ENCODE assay signal across 18 cellular contexts in genomic region chr9:103266064-103266463, GRCh38.
"Had no signal": no experiment of that assay in that cellular context is flagged by ENCODE, and none has a peak within 500 bp of the region (broad histone marks: within the 10 kb centered on the region; RNA-seq: fewer than 3 reads in every experiment).

No MANE protein-coding gene starts in this region.

- DNase-seq: dermis blood vessel endothelial cell; dorsolateral prefrontal cortex; effector CD4-positive, alpha-beta T cell; effector memory CD4-positive, alpha-beta T cell; foreskin keratinocyte; gastrocnemius medialis; glutamatergic neuron; head of caudate nucleus; heart right ventricle; hippocampal formation; left cardiac atrium; left ventricle myocardium superior; lower lobe of right lung; mesenchymal stem cell; mucosa of descending colon had no signal

- H3K4me3 ChIP-seq: coronary artery, dorsolateral prefrontal cortex, esophagus muscularis mucosa, gastrocnemius medialis, heart right ventricle, left lung, lower lobe of right lung, mucosa of descending colon had no signal

- H3K9me3 ChIP-seq: esophagus muscularis mucosa, gastrocnemius medialis, lower lobe of right lung had no signal

- H3K27me3 ChIP-seq: dorsolateral prefrontal cortex, esophagus muscularis mucosa, foreskin keratinocyte, gastrocnemius medialis, heart right ventricle, left lung had no signal

- H3K27ac ChIP-seq: coronary artery, dorsolateral prefrontal cortex, esophagus muscularis mucosa, foreskin keratinocyte, gastrocnemius medialis, heart right ventricle, left lung, lower lobe of right lung had no signal

- H3K4me1 ChIP-seq: esophagus muscularis mucosa, foreskin keratinocyte, gastrocnemius medialis, heart right ventricle, left lung, lower lobe of right lung had no signal

- H3K36me3 ChIP-seq: esophagus muscularis mucosa, gastrocnemius medialis, heart right ventricle, left lung, lower lobe of right lung had no signal
